1 cellular context compared by ENCODE assay signal in genomic region chr9:92071634-92072033, GRCh38.
TF ChIP-seq lines count a peak whose summit lies in the region.

No MANE protein-coding gene starts in this region.

TF ChIP-seq in K562, 482 proteins besides CTCF, POLR2A, EP300 and RAD21:
- TF ChIP-seq XRCC5 (IDR thresholded peaks at IDR 0.05; ENCODE audit: low read depth, low read length) (no peak), ZFPM2 (CRISPR knock-in tag; IDR thresholded peaks at IDR 0.05) (no peak), HMG20B (CRISPR knock-in tag; IDR thresholded peaks at IDR 0.05) (no peak), ZNF592 (IDR thresholded peaks at IDR 0.05) (no peak), RNF219 (CRISPR knock-in tag; IDR thresholded peaks at IDR 0.05) (no peak), ARNT (IDR thresholded peaks at IDR 0.05) (no peak), NR3C1 (CRISPR knock-in tag; IDR thresholded peaks at IDR 0.05) (no peak), TCF3 (CRISPR knock-in tag; IDR thresholded peaks at IDR 0.05) (peak; percentile 39; the same call in 1 of the 2 replicates), SMARCE1 (IDR thresholded peaks at IDR 0.05) (no peak), TARDBP (IDR thresholded peaks at IDR 0.05) (no peak), CBFA2T3 (IDR thresholded peaks at IDR 0.05) (peak; percentile 54), MEIS2 (IDR thresholded peaks at IDR 0.05; ENCODE audit: partially characterized antibody) (peak; percentile 33), CBFA2T2 (conservative IDR thresholded peaks at IDR 0.05) (no peak; the same call in 1 of the 2 replicates), SIN3A (IDR thresholded peaks at IDR 0.05; ENCODE audit: borderline replicate concordance in 2 of 2, control insufficient read depth in 1 of 2, low read depth in 2 of 2, low read length in 2 of 2) (no peak)
